ENCODE assay signal across 8 cellular contexts in genomic region chr1:39491146-39491921, GRCh38. TPM values are rescaled to one million over a fixed set of nuclear protein-coding genes. Genes with fewer than 3 reads are reported as not detected.
DNase-seq lines count a peak whose midpoint lies in the region; ATAC-seq and TF ChIP-seq lines count a peak whose summit lies in the region.

Gene BMP8A, plus strand, starts transcription at chr1:39491636. Its CDS starts 356 bp downstream, at chr1:39491992.

- H3K4me1 ChIP-seq in BLaER1 treated with 17β-estradiol and CSF1 and Interleukin-3, amounts not matched to agents 10 nM and 100 nM: peaks cover 30 to 51% (median 34%) of the 10 kb centered on the region in 10 experiments
- H3K4me1 ChIP-seq in Peyer's patch (peaks cover 0 to 14% (median 6%) of the 10 kb centered on the region in 4 donors), rectal smooth muscle tissue (ENCODE audit: control insufficient read depth, insufficient read depth, low read length) (no peaks in the 10 kb centered on the region), vagina (peaks cover 10% of the 10 kb centered on the region)

- H3K9me3 Mint-ChIP-seq in activated T-helper 17 cell treated with anti-CD3 and anti-CD28 coated beads, Interleukin-2, amount 50 U/mL, for 72 hours: no peaks in the 10 kb centered on the region

- H3K36me3 ChIP-seq in BLaER1 treated with 17β-estradiol and CSF1 and Interleukin-3, amounts not matched to agents 10 nM and 100 nM: peaks cover 13 to 22% (median 19%) of the 10 kb centered on the region in 11 experiments; a peak in 20 of 22 replicates
- H3K36me3 ChIP-seq in Peyer's patch (peaks cover 0 to 15% (median 0%) of the 10 kb centered on the region in 3 donors), rectal smooth muscle tissue (ENCODE audit: control insufficient read depth, insufficient read depth, low read length) (peaks cover 6% of the 10 kb centered on the region), vagina (peaks cover 0 to 10% of the 10 kb centered on the region in 2 donors)

- peak; percentile 48 for ATAC-seq in HG03565 (IDR thresholded peaks at IDR 0.05; ENCODE audit: unreplicated experiment)
- peak; percentile 90 for ATAC-seq in activated T-helper 17 cell treated with anti-CD3 and anti-CD28 coated beads, Interleukin-2, amount 50 U/mL, for 72 hours (replicated peaks)

- peaks cover 0 to 55% (median 25%) of the 10 kb centered on the region in 11 experiments; a peak in 18 of 22 replicates for H4K20me1 ChIP-seq in BLaER1 treated with 17β-estradiol and CSF1 and Interleukin-3, amounts not matched to agents 10 nM and 100 nM

- 0 out of 22 replicates have a peak within 1 kb of the TSS, but pooled peaks of 1 of the 11 experiments have one; percentile 1 for H3K27ac ChIP-seq in BLaER1 treated with 17β-estradiol and CSF1 and Interleukin-3, amounts not matched to agents 10 nM and 100 nM
- H3K27ac ChIP-seq in Peyer's patch (peak within 1 kb of the TSS in 2 of 4 donors; percentile 30 to 52), rectal smooth muscle tissue (ENCODE audit: low read depth, low read length) (no peak within 1 kb of the TSS), vagina (no peak within 1 kb of the TSS)

- peak within 1 kb of the TSS; percentile 58 to 74 (median 64) for H3K4me3 ChIP-seq in BLaER1 treated with 17β-estradiol and CSF1 and Interleukin-3, amounts not matched to agents 10 nM and 100 nM
- H3K4me3 ChIP-seq in Peyer's patch (peak within 1 kb of the TSS; percentile 54 to 67 (median 65)), rectal smooth muscle tissue (ENCODE audit: low read length) (peak within 1 kb of the TSS; percentile 58), vagina (peak within 1 kb of the TSS; percentile 44 to 49)

- DNase-seq in GM19238 (ENCODE audit: insufficient read length, low spot score) (peak; percentile 94), Peyer's patch (peak; percentile 75 to 88 (median 81)), glomerular visceral epithelial cell (ENCODE audit: extremely low spot score) (peak; percentile 63), vagina (ENCODE audit: extremely low spot score in 2 of 2) (no peak)

- peak within 1 kb of the TSS; percentile 88 to 99 (median 95) for H3K4me2 ChIP-seq in BLaER1 treated with 17β-estradiol and CSF1 and Interleukin-3, amounts not matched to agents 10 nM and 100 nM

- TF ChIP-seq CTCF in Peyer's patch (IDR thresholded peaks at IDR 0.05): no peak
- TF ChIP-seq CTCF in vagina (IDR thresholded peaks at IDR 0.05): no peak

- H3K27ac Mint-ChIP-seq in activated T-helper 17 cell treated with anti-CD3 and anti-CD28 coated beads, Interleukin-2, amount 50 U/mL, for 72 hours: no peak within 1 kb of the TSS

- H3K27me3 ChIP-seq in BLaER1 treated with 17β-estradiol and CSF1 and Interleukin-3, amounts not matched to agents 10 nM and 100 nM: peaks cover 38 to 45% (median 42%) of the 10 kb centered on the region in 11 experiments
- H3K27me3 ChIP-seq in Peyer's patch (peaks cover 0 to 7% of the 10 kb centered on the region in 2 donors), rectal smooth muscle tissue (ENCODE audit: control insufficient read depth, insufficient read depth, low read length) (peaks cover 11% of the 10 kb centered on the region), vagina (no peaks in the 10 kb centered on the region)

- H3K36me3 Mint-ChIP-seq in activated T-helper 17 cell treated with anti-CD3 and anti-CD28 coated beads, Interleukin-2, amount 50 U/mL, for 72 hours (ENCODE audit: low read depth): peaks cover 9% of the 10 kb centered on the region

- H3K27me3 Mint-ChIP-seq in activated T-helper 17 cell treated with anti-CD3 and anti-CD28 coated beads, Interleukin-2, amount 50 U/mL, for 72 hours: peaks cover 12% of the 10 kb centered on the region

- intact Hi-C loops in vagina (cut with DNase I): no loop called here

- peak within 1 kb of the TSS; percentile 37 to 73 (median 63); a peak in 21 of 22 replicates for H3K9ac ChIP-seq in BLaER1 treated with 17β-estradiol and CSF1 and Interleukin-3, amounts not matched to agents 10 nM and 100 nM
- H3K9ac ChIP-seq in rectal smooth muscle tissue (ENCODE audit: low read length): no peak within 1 kb of the TSS

- peak within 1 kb of the TSS; percentile 56 for H3K4me3 Mint-ChIP-seq in activated T-helper 17 cell treated with anti-CD3 and anti-CD28 coated beads, Interleukin-2, amount 50 U/mL, for 72 hours

- H3K4me1 Mint-ChIP-seq in activated T-helper 17 cell treated with anti-CD3 and anti-CD28 coated beads, Interleukin-2, amount 50 U/mL, for 72 hours: peaks cover 4% of the 10 kb centered on the region

- H3K9me3 ChIP-seq in BLaER1 treated with 17β-estradiol and CSF1 and Interleukin-3, amounts not matched to agents 10 nM and 100 nM (replicated peaks in 1 of 11): no peaks in the 10 kb centered on the region
- H3K9me3 ChIP-seq in Peyer's patch (no peaks in the 10 kb centered on the region), vagina (no peaks in the 10 kb centered on the region)

- TF ChIP-seq POLR2A in Peyer's patch (IDR thresholded peaks at IDR 0.05) (no peak), vagina (IDR thresholded peaks at IDR 0.05) (no peak)

RNA-seq across cellular contexts. Expression of gene BMP8A, which starts in this region (rescaled TPM):
- total RNA-seq in Peyer's patch (10 to 100 TPM in 1 of 4 donors, 1 to 10 TPM in 2, not detected in 1; 1.2 to 18.0 (median 3.6) TPM), vagina (2.9 TPM)
- total RNA-seq in activated T-helper 17 cell treated with anti-CD3 and anti-CD28 coated beads, Interleukin-2, amount 50 U/mL, for 72 hours: under 1 TPM in 1 of 2 donors, not detected in 1; 0.30 TPM

Comparison
In these comparisons a context has a peak if more than half of its experiments do, and no peak if none do; other contexts are left out.
1. Peak in ATAC-seq in activated T-helper 17 cell treated with anti-CD3 and anti-CD28 coated beads, Interleukin-2, amount 50 U/mL, for 72 hours; RNA of the gene not detected or under 1 TPM.
2. DNase-seq: peak in GM19238 (single experiment), Peyer's patch (3 of 3) and glomerular visceral epithelial cell (single experiment); none in vagina (0 of 2).
3. Peak in every context shown above with its lines, with median percentiles within 50 percentile points of each other: H3K4me3 ChIP-seq.